ENCODE assay signal across 16 cellular contexts in the genomic region with DNA sequence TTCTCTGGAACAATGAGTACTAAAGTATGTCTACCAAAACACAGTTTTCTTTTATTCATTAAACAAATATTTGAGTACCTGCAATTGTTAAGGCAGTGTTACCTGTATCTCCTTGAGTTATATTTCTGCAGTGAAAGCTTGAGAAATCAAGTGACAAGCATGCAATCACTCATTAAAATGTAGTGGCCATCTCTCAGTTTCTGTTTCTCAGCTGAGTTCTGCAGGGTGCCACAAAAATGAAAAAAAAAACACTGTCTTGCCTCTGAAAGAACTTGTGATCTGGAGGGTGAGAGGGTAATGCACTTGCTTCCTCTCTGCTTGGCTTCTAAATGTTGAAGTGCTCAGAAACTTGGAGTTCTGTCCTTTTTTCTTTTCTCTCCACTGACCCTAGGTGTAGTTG. TPM values are rescaled to one million over a fixed set of nuclear protein-coding genes. Genes with fewer than 3 reads are reported as not detected.
DNase-seq lines count a peak whose midpoint lies in the region; ATAC-seq, FAIRE-seq and TF ChIP-seq lines count a peak whose summit lies in the region.
"Had no signal": no experiment of that assay in that cellular context is flagged by ENCODE, and none has a peak within 500 bp of the region (broad histone marks: within the 10 kb centered on the region; RNA-seq: fewer than 3 reads in every experiment).

No MANE protein-coding gene starts in this region.

- TF ChIP-seq CTCF in HFFc6 (IDR thresholded peaks at IDR 0.05) (no peak), esophagus muscularis mucosa (IDR thresholded peaks at IDR 0.05) (no peak)

- peaks cover 7% of the 10 kb centered on the region; the same call in 1 of the 2 replicates for H3K36me3 Mint-ChIP-seq in HFFc6 (ENCODE audit: low read depth)

- H3K27me3 Mint-ChIP-seq in HFFc6 (ENCODE audit: insufficient read depth): no peaks in the 10 kb centered on the region

- H3K27ac ChIP-seq in esophagus muscularis mucosa (replicated peaks in 1 of 4): no peak overlapping the region
- H3K27ac ChIP-seq: dorsolateral prefrontal cortex had no signal

- no peaks in the 10 kb centered on the region for H3K27me3 ChIP-seq in esophagus muscularis mucosa
- H3K27me3 ChIP-seq: dorsolateral prefrontal cortex had no signal

- peaks cover 19% of the 10 kb centered on the region for H3K4me1 Mint-ChIP-seq in HFFc6 (ENCODE audit: low read depth)

- H3K4me3 Mint-ChIP-seq in HFFc6: no peak overlapping the region

- no peak for TF ChIP-seq EP300 in esophagus muscularis mucosa (IDR thresholded peaks at IDR 0.05)

- DNase-seq in GM12892 (ENCODE audit: insufficient read length) (no peak), DMS 273 (lab: John Stamatoyannopoulos, UW; ENCODE audit: unreplicated experiment) (no peak), NCI-H2171 treated with DMSO at 0.1 percent for 48 hours (lab: John Stamatoyannopoulos, UW) (no peak), HFFc6 (no peak), esophagus muscularis mucosa (ENCODE audit: extremely low spot score) (no peak)
- DNase-seq: activated CD8-positive, alpha-beta memory T cell treated with anti-CD3 and anti-CD28 coated beads, Interleukin-2, amount 50 U/mL, for 48 hours; amygdala; DMS53; dorsolateral prefrontal cortex; NCI-H1694; NCI-H526 treated with DMSO at 0.1 percent for 48 hours; stimulated activated CD4-positive, alpha-beta T cell treated with anti-CD3 and anti-CD28 coated beads, Interleukin-1b, Interleukin-23, amount 100 ng/mL, for 48 hours; stimulated activated naive CD4-positive, alpha-beta T cell treated with Interleukin-2 at 50 U/mL for 16 hours had no signal

- no peak overlapping the region for H3K27ac Mint-ChIP-seq in HFFc6

- TF ChIP-seq POLR2A in GM12892 (IDR thresholded peaks at IDR 0.05; ENCODE audit: low read depth, low read length) (no peak), esophagus muscularis mucosa (IDR thresholded peaks at IDR 0.05; ENCODE audit: low read depth) (no peak)

- no peaks in the 10 kb centered on the region for H3K36me3 ChIP-seq in esophagus muscularis mucosa

- H3K9me3 Mint-ChIP-seq in HFFc6: no peaks in the 10 kb centered on the region

- intact Hi-C loops in esophagus muscularis mucosa (cut with DNase I): loop anchor here (5.0 kb wide), 1 partner anchor 312 kb away; no protein-coding TSS in a partner anchor

- no peak overlapping the region for H3K4me3 ChIP-seq in esophagus muscularis mucosa
- H3K4me3 ChIP-seq: dorsolateral prefrontal cortex had no signal

- ATAC-seq in GM18909 (IDR thresholded peaks at IDR 0.05; ENCODE audit: poor library complexity, unreplicated experiment): peak; percentile 76
- peak; percentile 56 for ATAC-seq in GM21737 (IDR thresholded peaks at IDR 0.05; ENCODE audit: unreplicated experiment)
- ATAC-seq in HG03432 (IDR thresholded peaks at IDR 0.05; ENCODE audit: unreplicated experiment): peak; percentile 87

- H3K4me1 ChIP-seq in esophagus muscularis mucosa: peaks cover 11 to 21% (median 16%) of the 10 kb centered on the region in 4 donors

- H3K9me3 ChIP-seq in esophagus muscularis mucosa: no peaks in the 10 kb centered on the region

- FAIRE-seq in GM12892 (lab: Jason Lieb, UNC): peak; percentile 89

RNA-seq across cellular contexts. Expression of gene QSER1, which starts 6.8 kb away (rescaled TPM):
- polyA plus RNA-seq in GM12892 (2012; ENCODE audit: missing spikeins): 7.5 TPM
- total RNA-seq in HFFc6 (2021; fragmentation: NEBNext Ultra II Directional; extraction: Animal tissue kit (Norgen Biotek cat#: 25700)): 10 to 100 TPM; 20.2 to 26.4 (median 24.0) TPM
- total RNA-seq in esophagus muscularis mucosa: 10 to 100 TPM; 18.9 to 23.7 (median 21.9) TPM
